15 cellular contexts compared by ENCODE assay signal in the genomic region with DNA sequence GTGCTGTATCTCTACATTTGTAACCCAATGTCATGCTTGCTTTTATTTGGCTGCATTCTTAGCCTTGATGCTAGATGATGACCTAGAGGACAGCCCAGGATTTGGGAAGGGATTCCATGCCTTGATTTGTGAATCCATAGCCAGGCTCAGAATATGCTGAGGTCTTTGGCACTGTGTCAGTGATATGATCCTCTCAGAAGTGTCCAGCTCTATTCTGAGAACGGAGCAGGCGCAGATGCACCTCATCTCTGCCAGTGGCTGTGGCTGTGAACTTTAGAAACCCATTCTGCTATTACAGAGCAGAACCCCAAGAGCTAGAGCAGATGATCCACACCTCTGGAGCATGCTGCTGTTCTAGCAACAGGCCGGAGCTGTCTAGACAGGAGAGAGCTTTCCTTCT.
A peak's percentile ranks its signal among the peaks of the same experiment; 100 is the strongest.
DNase-seq lines count a peak whose midpoint lies in the region; ATAC-seq and TF ChIP-seq lines count a peak whose summit lies in the region.
"Had no signal": no experiment of that assay in that cellular context is flagged by ENCODE, and none has a peak within 500 bp of the region (broad histone marks: within the 10 kb centered on the region; RNA-seq: fewer than 3 reads in every experiment).

No MANE protein-coding gene starts in this region.

- intact Hi-C loops in Right ventricle myocardium superior (cut with DNase I) (no loop called here), cardiac septum (cut with DNase I) (no loop called here), left ventricle myocardium superior (cut with micrococcal nuclease) (no loop called here), sciatic nerve (cut with DNase I) (no loop called here), posterior vena cava (cut with DNase I) (no loop called here)

- DNase-seq in Right ventricle myocardium superior (peak; percentile 54), cardiac septum (ENCODE audit: low spot score) (no peak), left ventricle myocardium superior (peak; percentile 60), sciatic nerve (ENCODE audit: low spot score) (no peak), posterior vena cava (ENCODE audit: low spot score) (no peak), omental fat pad (ENCODE audit: low spot score) (no peak)
- DNase-seq in stimulated activated CD4-positive, alpha-beta T cell treated with anti-CD3 and anti-CD28 coated beads, Interleukin-1b, Interleukin-23, amount 100 ng/mL, for 48 hours = no peak
- DNase-seq: CD8-positive, alpha-beta T cell; NCI-H1417 treated with DMSO at 0.1 percent for 48 hours; NCI-H2029; NCI-H774; PC-9 had no signal

- ATAC-seq in Right ventricle myocardium superior (ENCODE audit: poor library complexity) = peak; percentile 89
- peak; percentile 94 for ATAC-seq in left ventricle myocardium superior
- peak; percentile 73 for ATAC-seq in sciatic nerve
- no peak for ATAC-seq in GM21529 (IDR thresholded peaks at IDR 0.05; ENCODE audit: unreplicated experiment)
- no peak for ATAC-seq in omental fat pad (ENCODE audit: low FRiP score)
- ATAC-seq: CD8-positive, alpha-beta T cell; GM23338; K562 had no signal

- no peak for TF ChIP-seq CTCF in omental fat pad (IDR thresholded peaks at IDR 0.05)

Comparison
In these comparisons a context has a peak if more than half of its experiments do, and no peak if none do; other contexts are left out.
1. DNase-seq: peak in Right ventricle myocardium superior (single experiment) and left ventricle myocardium superior (single experiment); none in cardiac septum (single experiment), sciatic nerve (single experiment), posterior vena cava (single experiment), stimulated activated CD4-positive, alpha-beta T cell treated with anti-CD3 and anti-CD28 coated beads, Interleukin-1b, Interleukin-23, amount 100 ng/mL, for 48 hours (single experiment) and omental fat pad (single experiment).
2. ATAC-seq: peak in Right ventricle myocardium superior (single experiment), left ventricle myocardium superior (single experiment) and sciatic nerve (single experiment); none in GM21529 (single experiment) and omental fat pad (single experiment).